ENCODE assay signal across 8 cellular contexts in genomic region chr1:183194527-183195145, GRCh38. TPM values are rescaled to one million over a fixed set of nuclear protein-coding genes. Genes with fewer than 3 reads are reported as not detected.
DNase-seq lines count a peak whose midpoint lies in the region; ATAC-seq and TF ChIP-seq lines count a peak whose summit lies in the region.

No MANE protein-coding gene starts in this region.

- no peak overlapping the region for H3K27ac ChIP-seq in CD8-positive, alpha-beta T cell (ENCODE audit: low read depth, low read length)
- H3K27ac ChIP-seq in tibial nerve = no peak overlapping the region

- no peaks in the 10 kb centered on the region for H3K27me3 ChIP-seq in CD8-positive, alpha-beta T cell (ENCODE audit: insufficient read depth, low read length)
- H3K27me3 ChIP-seq in tibial nerve = no peaks in the 10 kb centered on the region

- POLR2A ChIA-PET in CD8-positive, alpha-beta T cell (lab: Charles Lee) = no interaction called here

- H3K27ac Mint-ChIP-seq in CD8-positive, alpha-beta T cell = no peak overlapping the region
- H3K27ac Mint-ChIP-seq in activated T-helper 1 cell treated with anti-CD3 and anti-CD28 coated beads, Interleukin-12 subunit alpha, Interleukin-12 subunit beta, Interleukin-2, Interleukin-4 antibody, amounts not matched to agents 30 ng/mL and 10 ng/mL and 1 ng/mL, durations not matched to agents 14 hours and 24 hours and 36 hours = peak overlapping the region; percentile 18

- H3K4me3 Mint-ChIP-seq in CD8-positive, alpha-beta T cell = peak overlapping the region; percentile 32
- H3K4me3 Mint-ChIP-seq in activated T-helper 1 cell treated with anti-CD3 and anti-CD28 coated beads, Interleukin-12 subunit alpha, Interleukin-12 subunit beta, Interleukin-2, Interleukin-4 antibody, amounts not matched to agents 30 ng/mL and 10 ng/mL and 1 ng/mL, durations not matched to agents 14 hours and 24 hours and 36 hours = peak overlapping the region; percentile 25

- no peak for DNase-seq in CD8-positive, alpha-beta T cell
- peak; percentile 32 for DNase-seq in activated T-helper 1 cell treated with anti-CD3 and anti-CD28 coated beads, Interleukin-12 subunit alpha, Interleukin-12 subunit beta, Interleukin-2, Interleukin-4 antibody, amounts not matched to agents 30 ng/mL and 10 ng/mL and 1 ng/mL, durations not matched to agents 14 hours and 24 hours and 36 hours (ENCODE audit: low spot score)
- DNase-seq in hypothalamus (lab: John Stamatoyannopoulos, UW) (no peak), SK-N-DZ (ENCODE audit: low spot score) (no peak), tibial nerve (ENCODE audit: low spot score in 2 of 2) (no peak)

- no peak overlapping the region for H3K4me3 ChIP-seq in CD8-positive, alpha-beta T cell (ENCODE audit: low read depth, low read length)
- no peak overlapping the region for H3K4me3 ChIP-seq in tibial nerve

- H3K36me3 ChIP-seq in CD8-positive, alpha-beta T cell (ENCODE audit: insufficient read depth, low read length) = no peaks in the 10 kb centered on the region
- H3K36me3 ChIP-seq in tibial nerve = no peaks in the 10 kb centered on the region

- CTCF ChIA-PET in CD8-positive, alpha-beta T cell (lab: Charles Lee) = interaction anchor here (1.3 kb wide), 1 partner anchor 9 kb away, joined by 3 read pairs; no protein-coding TSS in a partner anchor

- no peak for TF ChIP-seq POLR2A in tibial nerve (IDR thresholded peaks at IDR 0.05)

- ATAC-seq in CD8-positive, alpha-beta T cell = peak; percentile 62
- ATAC-seq in GM19372 (IDR thresholded peaks at IDR 0.05; ENCODE audit: low read depth, unreplicated experiment) (peak; percentile 93), HG03108 (IDR thresholded peaks at IDR 0.05; ENCODE audit: unreplicated experiment) (peak; percentile 95), SK-N-SH treated with all-trans-retinoic acid at 6 μM for 48 hours (no peak)

- intact Hi-C loops in CD8-positive, alpha-beta T cell (cut with DNase I, micrococcal nuclease) = loop anchor here in 1 of 2 experiments (5.0 kb wide), 1 partner anchor 33 kb away; no protein-coding TSS in a partner anchor
- intact Hi-C loops in activated T-helper 1 cell treated with anti-CD3 and anti-CD28 coated beads, Interleukin-12 subunit alpha, Interleukin-12 subunit beta, Interleukin-2, Interleukin-4 antibody, amounts not matched to agents 30 ng/mL and 10 ng/mL and 1 ng/mL, durations not matched to agents 14 hours and 24 hours and 36 hours (cut with micrococcal nuclease) = loop anchor here (2.0 to 5.0 kb wide), 2 partner anchors 14 to 172 kb away; partner anchors contain the start of gene LAMC1

- 85 to 95% methylated on average over 1 of the region's 1 CpG for WGBS in tibial nerve, 2 donors

- H3K4me1 Mint-ChIP-seq in CD8-positive, alpha-beta T cell (ENCODE audit: low read depth) = peaks cover 14% of the 10 kb centered on the region
- peaks cover 13% of the 10 kb centered on the region for H3K4me1 Mint-ChIP-seq in activated T-helper 1 cell treated with anti-CD3 and anti-CD28 coated beads, Interleukin-12 subunit alpha, Interleukin-12 subunit beta, Interleukin-2, Interleukin-4 antibody, amounts not matched to agents 30 ng/mL and 10 ng/mL and 1 ng/mL, durations not matched to agents 14 hours and 24 hours and 36 hours (ENCODE audit: low read depth)

- no peak for TF ChIP-seq EP300 in tibial nerve (IDR thresholded peaks at IDR 0.05)

- TF ChIP-seq CTCF in CD8-positive, alpha-beta T cell (IDR thresholded peaks at IDR 0.05) = no peak
- no peak for TF ChIP-seq CTCF in tibial nerve (IDR thresholded peaks at IDR 0.05)

- H3K9me3 Mint-ChIP-seq in CD8-positive, alpha-beta T cell = no peaks in the 10 kb centered on the region
- H3K9me3 Mint-ChIP-seq in activated T-helper 1 cell treated with anti-CD3 and anti-CD28 coated beads, Interleukin-12 subunit alpha, Interleukin-12 subunit beta, Interleukin-2, Interleukin-4 antibody, amounts not matched to agents 30 ng/mL and 10 ng/mL and 1 ng/mL, durations not matched to agents 14 hours and 24 hours and 36 hours = no peaks in the 10 kb centered on the region

- H3K4me1 ChIP-seq in CD8-positive, alpha-beta T cell (ENCODE audit: insufficient read depth, low read length) = peaks cover 12% of the 10 kb centered on the region
- H3K4me1 ChIP-seq in tibial nerve = no peaks in the 10 kb centered on the region

- H3K9me3 ChIP-seq in CD8-positive, alpha-beta T cell (ENCODE audit: low read length) = no peaks in the 10 kb centered on the region
- H3K9me3 ChIP-seq in tibial nerve = no peaks in the 10 kb centered on the region

- no peaks in the 10 kb centered on the region for H3K36me3 Mint-ChIP-seq in CD8-positive, alpha-beta T cell
- H3K36me3 Mint-ChIP-seq in activated T-helper 1 cell treated with anti-CD3 and anti-CD28 coated beads, Interleukin-12 subunit alpha, Interleukin-12 subunit beta, Interleukin-2, Interleukin-4 antibody, amounts not matched to agents 30 ng/mL and 10 ng/mL and 1 ng/mL, durations not matched to agents 14 hours and 24 hours and 36 hours (ENCODE audit: low read depth) = peaks cover 2% of the 10 kb centered on the region

- peaks cover 18% of the 10 kb centered on the region for H3K27me3 Mint-ChIP-seq in CD8-positive, alpha-beta T cell (ENCODE audit: low read depth)
- H3K27me3 Mint-ChIP-seq in activated T-helper 1 cell treated with anti-CD3 and anti-CD28 coated beads, Interleukin-12 subunit alpha, Interleukin-12 subunit beta, Interleukin-2, Interleukin-4 antibody, amounts not matched to agents 30 ng/mL and 10 ng/mL and 1 ng/mL, durations not matched to agents 14 hours and 24 hours and 36 hours (ENCODE audit: insufficient read depth) = peaks cover 2% of the 10 kb centered on the region

TF ChIP-seq in SK-N-SH treated with all-trans-retinoic acid at 6 μM for 48 hours, 23 proteins besides CTCF, POLR2A, EP300 and RAD21:
- TF ChIP-seq ZNF8 (CRISPR knock-in tag; IDR thresholded peaks at IDR 0.05) = no peak
- no peak for TF ChIP-seq ISL1 (CRISPR knock-in tag; IDR thresholded peaks at IDR 0.05)
- no peak for TF ChIP-seq ARNTL (CRISPR knock-in tag; IDR thresholded peaks at IDR 0.05; ENCODE audit: borderline replicate concordance, low read depth)
- TF ChIP-seq OSR1 (CRISPR knock-in tag; IDR thresholded peaks at IDR 0.05) = no peak
- TF ChIP-seq ZNF70 (CRISPR knock-in tag; IDR thresholded peaks at IDR 0.05) = no peak
- TF ChIP-seq GLIS3 (CRISPR knock-in tag; IDR thresholded peaks at IDR 0.05) = no peak
- no peak for TF ChIP-seq TOX (CRISPR knock-in tag; IDR thresholded peaks at IDR 0.05; ENCODE audit: borderline replicate concordance)
- no peak for TF ChIP-seq TCF4 (CRISPR knock-in tag; IDR thresholded peaks at IDR 0.05; ENCODE audit: borderline replicate concordance)
- no peak for TF ChIP-seq CSRNP3 (CRISPR knock-in tag; IDR thresholded peaks at IDR 0.05)
- TF ChIP-seq ZFP3 (CRISPR knock-in tag; IDR thresholded peaks at IDR 0.05) = no peak
- no peak for TF ChIP-seq CSDC2 (CRISPR knock-in tag; IDR thresholded peaks at IDR 0.05)
- TF ChIP-seq ESRRG (CRISPR knock-in tag; IDR thresholded peaks at IDR 0.05) = no peak
- no peak for TF ChIP-seq PPARA (CRISPR knock-in tag; IDR thresholded peaks at IDR 0.05; ENCODE audit: borderline replicate concordance)
- no peak for TF ChIP-seq ZFP30 (CRISPR knock-in tag; IDR thresholded peaks at IDR 0.05)
- TF ChIP-seq SNAI2 (CRISPR knock-in tag; IDR thresholded peaks at IDR 0.05) = no peak

RNA-seq across cellular contexts. Expression of gene LAMC2, which starts 8.6 kb away (rescaled TPM):
- total RNA-seq in CD8-positive, alpha-beta T cell = not detected
- total RNA-seq in activated T-helper 1 cell treated with anti-CD3 and anti-CD28 coated beads, Interleukin-12 subunit alpha, Interleukin-12 subunit beta, Interleukin-2, Interleukin-4 antibody, amounts not matched to agents 30 ng/mL and 10 ng/mL and 1 ng/mL, durations not matched to agents 14 hours and 24 hours and 36 hours = 0.16 and 0.22 TPM in 2 replicates
- polyA plus RNA-seq in SK-N-DZ (2014; cell fraction: cytosol; rRNA removed) = 0.03 TPM in 1 of 2 replicates, not detected in the other
- not detected in 2 replicates for polyA plus RNA-seq in SK-N-DZ (2014; cell fraction: nucleus; rRNA removed)
- total RNA-seq in tibial nerve = 10 to 100 TPM in 2 of 4 donors, 1 to 10 TPM in 2; 4.5 to 11.9 (median 8.1) TPM
